8 cellular contexts compared by ENCODE assay signal in the genomic region with DNA sequence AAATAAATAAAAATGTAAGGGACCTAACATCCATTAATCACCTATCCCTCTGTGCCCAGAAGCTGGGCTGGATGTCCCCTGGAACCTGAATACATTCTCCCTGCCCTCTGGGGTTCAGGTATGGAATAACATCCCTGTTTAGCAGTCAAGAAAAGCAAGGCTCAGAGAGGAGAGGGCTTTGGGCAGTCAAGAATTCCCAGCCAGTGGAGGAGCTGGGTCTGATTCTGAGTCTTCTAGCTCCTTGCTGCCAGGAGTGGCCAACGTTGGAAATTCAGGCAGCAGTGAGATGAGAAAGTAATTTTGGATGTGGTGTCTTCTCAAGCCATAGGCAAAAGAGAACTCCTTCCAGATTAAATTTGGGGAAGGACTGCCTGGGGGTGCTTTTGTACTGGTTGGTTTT. TPM values are rescaled to one million over a fixed set of nuclear protein-coding genes. Genes with fewer than 3 reads are reported as not detected.
DNase-seq lines count a peak whose midpoint lies in the region; ATAC-seq and TF ChIP-seq lines count a peak whose summit lies in the region.

No MANE protein-coding gene starts in this region.

- H4K20me1 ChIP-seq in osteoblast (ENCODE audit: insufficient read depth, low read length): no peaks in the 10 kb centered on the region

- peaks cover 64% of the 10 kb centered on the region for H3K27me3 ChIP-seq in osteoblast (ENCODE audit: insufficient read depth, low read length)

- no peak overlapping the region for H3K4me2 ChIP-seq in osteoblast (ENCODE audit: insufficient read depth, low read length)

- no peaks in the 10 kb centered on the region for H3K36me3 ChIP-seq in osteoblast (ENCODE audit: insufficient read depth, low read length)

- H3K79me2 ChIP-seq in osteoblast (ENCODE audit: insufficient read depth, low read length): no peaks in the 10 kb centered on the region

- peaks cover 2% of the 10 kb centered on the region for H3K4me1 ChIP-seq in osteoblast (ENCODE audit: insufficient read depth, low read length)

- H3K9me3 ChIP-seq in osteoblast (ENCODE audit: low read depth, low read length): no peaks in the 10 kb centered on the region

- no peak overlapping the region for H3K4me3 ChIP-seq in coronary artery
- no peak overlapping the region for H3K4me3 ChIP-seq in osteoblast (ENCODE audit: insufficient read depth, low read length)

- DNase-seq in NCI-H1092 treated with DMSO at 0.1 percent for 48 hours (lab: John Stamatoyannopoulos, UW) (peak; percentile 21), NCI-H1092 (lab: John Stamatoyannopoulos, UW) (no peak), NCI-H2107 treated with DMSO at 0.1 percent for 48 hours (lab: John Stamatoyannopoulos, UW; ENCODE audit: unreplicated experiment) (peak; percentile 22), coronary artery (ENCODE audit: low spot score) (no peak), osteoblast (ENCODE audit: insufficient read length, low spot score, missing footprints) (peak; percentile 90)
- DNase-seq in activated CD8-positive, alpha-beta memory T cell treated with anti-CD3 and anti-CD28 coated beads, Interleukin-2, amount 50 U/mL, for 48 hours: no peak
- DNase-seq in stimulated activated CD4-positive, alpha-beta T cell treated with anti-CD3 and anti-CD28 coated beads, Interleukin-2, amount 100 ng/mL, for 24 hours: no peak

- H2AFZ ChIP-seq in osteoblast (ENCODE audit: low read length): no peak overlapping the region

- TF ChIP-seq CTCF in coronary artery (IDR thresholded peaks at IDR 0.05) (peak; percentile 32), osteoblast (IDR thresholded peaks at IDR 0.05; ENCODE audit: extremely low read depth, low read depth, low read length) (peak; percentile 40)

- ATAC-seq in HG03571 (IDR thresholded peaks at IDR 0.05; ENCODE audit: unreplicated experiment): no peak

- H3K27ac ChIP-seq in coronary artery (no peak overlapping the region), osteoblast (ENCODE audit: low read depth, low read length) (no peak overlapping the region)

RNA-seq across cellular contexts. Expression of a gene that starts 42.6 kb away (rescaled TPM):
- 56.6 and 61.5 TPM in 2 replicates for total RNA-seq in osteoblast

Comparison
In these comparisons a context has a peak if more than half of its experiments do, and no peak if none do; other contexts are left out.
1. DNase-seq: peak in NCI-H1092 treated with DMSO at 0.1 percent for 48 hours (single experiment), NCI-H2107 treated with DMSO at 0.1 percent for 48 hours (single experiment) and osteoblast (single experiment); none in NCI-H1092 (single experiment), coronary artery (single experiment), activated CD8-positive, alpha-beta memory T cell treated with anti-CD3 and anti-CD28 coated beads, Interleukin-2, amount 50 U/mL, for 48 hours (single experiment) and stimulated activated CD4-positive, alpha-beta T cell treated with anti-CD3 and anti-CD28 coated beads, Interleukin-2, amount 100 ng/mL, for 24 hours (0 of 2).